14 cellular contexts compared by ENCODE assay signal in the genomic region with DNA sequence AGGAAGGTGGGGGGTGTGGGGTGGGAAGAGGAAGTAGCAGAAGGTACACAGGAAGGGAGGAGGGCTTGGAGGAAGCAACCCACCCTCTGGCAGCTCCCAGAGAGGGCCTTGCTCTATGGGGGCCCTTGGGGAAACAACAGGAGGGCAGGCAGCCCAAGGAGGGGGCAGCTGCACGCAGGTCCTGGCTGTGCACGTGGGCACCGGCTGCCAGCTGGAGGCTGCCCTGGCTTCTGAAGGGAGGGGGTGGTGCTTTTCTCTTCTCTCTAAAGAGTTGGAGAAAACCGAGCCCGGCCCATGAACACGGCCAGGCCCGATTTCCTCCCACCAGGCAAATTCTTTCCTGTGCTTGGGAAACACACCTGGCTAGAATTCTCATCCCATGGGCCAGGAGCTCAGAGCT.
A peak's percentile ranks its signal among the peaks of the same experiment; 100 is the strongest.
DNase-seq lines count a peak whose midpoint lies in the region; ATAC-seq and TF ChIP-seq lines count a peak whose summit lies in the region.
"Had no signal": no experiment of that assay in that cellular context is flagged by ENCODE, and none has a peak within 500 bp of the region (broad histone marks: within the 10 kb centered on the region; RNA-seq: fewer than 3 reads in every experiment).

No MANE protein-coding gene starts in this region.

- H3K4me1 ChIP-seq in neuronal stem cell (ENCODE audit: control insufficient read depth in 2 of 2, insufficient read depth in 1 of 2, low read depth in 1 of 2, low read length in 2 of 2), result peaks cover 19 to 28% of the 10 kb centered on the region in 2 donors

- H4K8ac ChIP-seq in neuronal stem cell (ENCODE audit: low read depth, low read length), result no peak overlapping the region

- H2AK5ac ChIP-seq in neuronal stem cell (ENCODE audit: low read depth, low read length), result no peak overlapping the region

- no peak overlapping the region for H3K4ac ChIP-seq in neuronal stem cell (ENCODE audit: low read length)

- DNase-seq in activated naive CD4-positive, alpha-beta T cell treated with anti-CD3 and anti-CD28 coated beads, Interleukin-2, amount 50 U/mL, for 16 hours, result no peak
- DNase-seq in HL-60 (ENCODE audit: low read depth in 1 of 2, low spot score in 1 of 2) (peak; percentile 14 to 45), WTC11 (ENCODE audit: low spot score) (no peak), neuronal stem cell (ENCODE audit: low spot score) (no peak), Ammon's horn (ENCODE audit: low spot score) (no peak), KG1 (lab: John Stamatoyannopoulos, UW) (no peak), SK-N-DZ (ENCODE audit: low spot score) (no peak)
- DNase-seq: AML-193; cortex of kidney; left colon; SK-N-SH; stimulated activated CD4-positive, alpha-beta T cell treated with anti-CD3 and anti-CD28 coated beads, Interleukin-2, amount 100 ng/mL, for 48 hours; uterus had no signal

- H3K79me1 ChIP-seq in neuronal stem cell (ENCODE audit: low read depth, low read length), result no peaks in the 10 kb centered on the region

- H2BK15ac ChIP-seq in neuronal stem cell (ENCODE audit: low read length), result no peak overlapping the region

- H3K23ac ChIP-seq in neuronal stem cell (ENCODE audit: low read depth, low read length, poor library complexity), result no peak overlapping the region

- no peaks in the 10 kb centered on the region for H3K27me3 ChIP-seq in HL-60 (ENCODE audit: insufficient read depth, poor library complexity, severe bottlenecking)
- H3K27me3 ChIP-seq in neuronal stem cell (ENCODE audit: control insufficient read depth in 3 of 3, insufficient read depth in 3 of 3, low read depth in 1 of 3, low read length in 3 of 3), result peaks cover 0 to 6% (median 0%) of the 10 kb centered on the region in 3 experiments
- H3K27me3 ChIP-seq: uterus had no signal

- no CpG with 5 or more reads among the region's 7 CpGs for WGBS in neuronal stem cell (ENCODE audit: extremely low coverage in 2 of 2, insufficient read length in 2 of 2, insufficient replicate concordance in 1 of 2), 2 donors

- H2BK120ac ChIP-seq in neuronal stem cell (ENCODE audit: low read depth, low read length), result no peak overlapping the region

- no peak for TF ChIP-seq CTCF in HL-60 (IDR thresholded peaks at IDR 0.05; ENCODE audit: insufficient read depth, low read length)
- TF ChIP-seq CTCF in WTC11 (IDR thresholded peaks at IDR 0.05), result no peak

- no peaks in the 10 kb centered on the region for H3K27me3 Mint-ChIP-seq in activated naive CD4-positive, alpha-beta T cell treated with anti-CD3 and anti-CD28 coated beads, Interleukin-2, amount 50 U/mL, for 24 hours
- no peaks in the 10 kb centered on the region; the same call in 1 of the 2 replicates for H3K27me3 Mint-ChIP-seq in WTC11 (ENCODE audit: low read depth)

- peak; percentile 10; the same call in 1 of the 2 replicates for ATAC-seq in WTC11
- ATAC-seq: left colon had no signal

- no peak overlapping the region for H3K9ac ChIP-seq in neuronal stem cell (ENCODE audit: low read depth, low read length, poor library complexity)
- H3K9ac ChIP-seq: SK-N-SH had no signal

- POLR2A ChIA-PET in WTC11 (lab: Charles Lee), result no interaction called here

- H3K36me3 Mint-ChIP-seq in activated naive CD4-positive, alpha-beta T cell treated with anti-CD3 and anti-CD28 coated beads, Interleukin-2, amount 50 U/mL, for 24 hours, result peaks cover 4% of the 10 kb centered on the region
- no peaks in the 10 kb centered on the region for H3K36me3 Mint-ChIP-seq in WTC11

- H3K4me3 Mint-ChIP-seq in activated naive CD4-positive, alpha-beta T cell treated with anti-CD3 and anti-CD28 coated beads, Interleukin-2, amount 50 U/mL, for 24 hours, result peak overlapping the region; percentile 83
- H3K4me3 Mint-ChIP-seq in WTC11, result no peak overlapping the region

- H3K4me2 ChIP-seq in neuronal stem cell (ENCODE audit: insufficient read depth, low read length, poor library complexity, severe bottlenecking), result peak overlapping the region; percentile 12
- H3K4me2 ChIP-seq: SK-N-SH had no signal

- H2AFZ ChIP-seq in neuronal stem cell (ENCODE audit: low read length), result peak overlapping the region; percentile 67

- H3K18ac ChIP-seq in neuronal stem cell (ENCODE audit: low read length), result peak overlapping the region; percentile 11

- H3K4me3 ChIP-seq in HL-60 (replicated peaks; ENCODE audit: insufficient read depth, low read length) (no peak overlapping the region), neuronal stem cell (ENCODE audit: low read length in 2 of 2) (no peak overlapping the region)
- H3K4me3 ChIP-seq: uterus had no signal

- no peak overlapping the region for H4K91ac ChIP-seq in neuronal stem cell (ENCODE audit: low read depth, low read length, poor library complexity)

- H3K9me3 Mint-ChIP-seq in activated naive CD4-positive, alpha-beta T cell treated with anti-CD3 and anti-CD28 coated beads, Interleukin-2, amount 50 U/mL, for 24 hours, result no peaks in the 10 kb centered on the region
- no peaks in the 10 kb centered on the region for H3K9me3 Mint-ChIP-seq in WTC11

- no peak overlapping the region for H2BK5ac ChIP-seq in neuronal stem cell (ENCODE audit: low read length)

- peak overlapping the region; percentile 25 for H3K27ac Mint-ChIP-seq in activated naive CD4-positive, alpha-beta T cell treated with anti-CD3 and anti-CD28 coated beads, Interleukin-2, amount 50 U/mL, for 24 hours
- H3K27ac Mint-ChIP-seq in WTC11, result no peak overlapping the region

- no peak overlapping the region for H2BK12ac ChIP-seq in neuronal stem cell (ENCODE audit: low read length)

- CTCF ChIA-PET in WTC11 (lab: Charles Lee), result interaction anchor here (1.9 kb wide), 1 partner anchor 328 kb away, joined by 6 read pairs; no protein-coding TSS in a partner anchor

- H3K27ac ChIP-seq in HL-60 (replicated peaks) (no peak overlapping the region), neuronal stem cell (replicated peaks; ENCODE audit: low read length) (no peak overlapping the region)
- H3K27ac ChIP-seq: uterus had no signal

- H3K36me3 ChIP-seq in neuronal stem cell (replicated peaks in 1 of 2; ENCODE audit: control insufficient read depth in 2 of 2, insufficient read depth in 2 of 2, low read length in 2 of 2), result no peaks in the 10 kb centered on the region
- H3K36me3 ChIP-seq: uterus had no signal

- no peaks in the 10 kb centered on the region for H3K9me3 ChIP-seq in neuronal stem cell (replicated peaks in 1 of 2; ENCODE audit: control insufficient read depth in 2 of 2, insufficient read depth in 1 of 2, low read depth in 1 of 2, low read length in 2 of 2)
- H3K9me3 ChIP-seq: SK-N-SH, uterus had no signal

- peaks cover 48% of the 10 kb centered on the region for H3K4me1 Mint-ChIP-seq in activated naive CD4-positive, alpha-beta T cell treated with anti-CD3 and anti-CD28 coated beads, Interleukin-2, amount 50 U/mL, for 24 hours
- H3K4me1 Mint-ChIP-seq in WTC11, result peaks cover 25% of the 10 kb centered on the region

- no peak overlapping the region for H3K14ac ChIP-seq in neuronal stem cell (ENCODE audit: low read length)

TF ChIP-seq in WTC11, 78 proteins besides CTCF, POLR2A, EP300 and RAD21 (continues in another document):
- TF ChIP-seq, protein P1, sequence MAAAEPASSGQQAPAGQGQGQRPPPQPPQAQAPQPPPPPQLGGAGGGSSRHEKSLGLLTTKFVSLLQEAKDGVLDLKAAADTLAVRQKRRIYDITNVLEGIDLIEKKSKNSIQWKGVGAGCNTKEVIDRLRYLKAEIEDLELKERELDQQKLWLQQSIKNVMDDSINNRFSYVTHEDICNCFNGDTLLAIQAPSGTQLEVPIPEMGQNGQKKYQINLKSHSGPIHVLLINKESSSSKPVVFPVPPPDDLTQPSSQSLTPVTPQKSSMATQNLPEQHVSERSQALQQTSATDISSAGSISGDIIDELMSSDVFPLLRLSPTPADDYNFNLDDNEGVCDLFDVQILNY (CRISPR knock-in tag; IDR thresholded peaks at IDR 0.05), result no peak
- no peak for TF ChIP-seq ZNF416 (CRISPR knock-in tag; IDR thresholded peaks at IDR 0.05)
- TF ChIP-seq FOXJ3 (CRISPR knock-in tag; IDR thresholded peaks at IDR 0.05; ENCODE audit: borderline replicate concordance), result no peak
- TF ChIP-seq, protein P2, sequence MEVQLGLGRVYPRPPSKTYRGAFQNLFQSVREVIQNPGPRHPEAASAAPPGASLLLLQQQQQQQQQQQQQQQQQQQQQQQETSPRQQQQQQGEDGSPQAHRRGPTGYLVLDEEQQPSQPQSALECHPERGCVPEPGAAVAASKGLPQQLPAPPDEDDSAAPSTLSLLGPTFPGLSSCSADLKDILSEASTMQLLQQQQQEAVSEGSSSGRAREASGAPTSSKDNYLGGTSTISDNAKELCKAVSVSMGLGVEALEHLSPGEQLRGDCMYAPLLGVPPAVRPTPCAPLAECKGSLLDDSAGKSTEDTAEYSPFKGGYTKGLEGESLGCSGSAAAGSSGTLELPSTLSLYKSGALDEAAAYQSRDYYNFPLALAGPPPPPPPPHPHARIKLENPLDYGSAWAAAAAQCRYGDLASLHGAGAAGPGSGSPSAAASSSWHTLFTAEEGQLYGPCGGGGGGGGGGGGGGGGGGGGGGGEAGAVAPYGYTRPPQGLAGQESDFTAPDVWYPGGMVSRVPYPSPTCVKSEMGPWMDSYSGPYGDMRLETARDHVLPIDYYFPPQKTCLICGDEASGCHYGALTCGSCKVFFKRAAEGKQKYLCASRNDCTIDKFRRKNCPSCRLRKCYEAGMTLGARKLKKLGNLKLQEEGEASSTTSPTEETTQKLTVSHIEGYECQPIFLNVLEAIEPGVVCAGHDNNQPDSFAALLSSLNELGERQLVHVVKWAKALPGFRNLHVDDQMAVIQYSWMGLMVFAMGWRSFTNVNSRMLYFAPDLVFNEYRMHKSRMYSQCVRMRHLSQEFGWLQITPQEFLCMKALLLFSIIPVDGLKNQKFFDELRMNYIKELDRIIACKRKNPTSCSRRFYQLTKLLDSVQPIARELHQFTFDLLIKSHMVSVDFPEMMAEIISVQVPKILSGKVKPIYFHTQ (CRISPR knock-in tag; IDR thresholded peaks at IDR 0.05), result no peak
- no peak for TF ChIP-seq SOX15 (CRISPR knock-in tag; IDR thresholded peaks at IDR 0.05)
- no peak for TF ChIP-seq MXD4 (CRISPR knock-in tag; IDR thresholded peaks at IDR 0.05; ENCODE audit: borderline replicate concordance)
- no peak for TF ChIP-seq CREM (CRISPR knock-in tag; IDR thresholded peaks at IDR 0.05)
- TF ChIP-seq TEAD4 (CRISPR knock-in tag; IDR thresholded peaks at IDR 0.05), result no peak
- no peak for TF ChIP-seq NFATC4 (CRISPR knock-in tag; IDR thresholded peaks at IDR 0.05)
- TF ChIP-seq, protein P3, sequence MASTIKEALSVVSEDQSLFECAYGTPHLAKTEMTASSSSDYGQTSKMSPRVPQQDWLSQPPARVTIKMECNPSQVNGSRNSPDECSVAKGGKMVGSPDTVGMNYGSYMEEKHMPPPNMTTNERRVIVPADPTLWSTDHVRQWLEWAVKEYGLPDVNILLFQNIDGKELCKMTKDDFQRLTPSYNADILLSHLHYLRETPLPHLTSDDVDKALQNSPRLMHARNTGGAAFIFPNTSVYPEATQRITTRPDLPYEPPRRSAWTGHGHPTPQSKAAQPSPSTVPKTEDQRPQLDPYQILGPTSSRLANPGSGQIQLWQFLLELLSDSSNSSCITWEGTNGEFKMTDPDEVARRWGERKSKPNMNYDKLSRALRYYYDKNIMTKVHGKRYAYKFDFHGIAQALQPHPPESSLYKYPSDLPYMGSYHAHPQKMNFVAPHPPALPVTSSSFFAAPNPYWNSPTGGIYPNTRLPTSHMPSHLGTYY (CRISPR knock-in tag; IDR thresholded peaks at IDR 0.05), result no peak
- TF ChIP-seq EMX1 (CRISPR knock-in tag; IDR thresholded peaks at IDR 0.05), result no peak

Comparison
In these comparisons a context has a peak if more than half of its experiments do, and no peak if none do; other contexts are left out.
1. DNase-seq: peak in HL-60 (2 of 2); none in activated naive CD4-positive, alpha-beta T cell treated with anti-CD3 and anti-CD28 coated beads, Interleukin-2, amount 50 U/mL, for 16 hours (single experiment), WTC11 (single experiment), neuronal stem cell (single experiment), Ammon's horn (single experiment), KG1 (single experiment) and SK-N-DZ (single experiment).